Comparison of ENCODE assay signal across 24 cellular contexts in genomic region chr11:70240337-70240736, GRCh38.
"Had no signal": no experiment of that assay in that cellular context is flagged by ENCODE, and none has a peak within 500 bp of the region (broad histone marks: within the 10 kb centered on the region; RNA-seq: fewer than 3 reads in every experiment).

No MANE protein-coding gene starts in this region.

- H3K27me3 ChIP-seq: brain microvascular endothelial cell, pancreas, testis had no signal

- H3K27ac Mint-ChIP-seq: activated CD4-positive, alpha-beta memory T cell treated with anti-CD3 and anti-CD28 coated beads, Interleukin-2, amount 10 ng/mL, durations not matched to agents 7 days and 5 days; activated naive CD8-positive, alpha-beta T cell treated with anti-CD3 and anti-CD28 coated beads, Interleukin-2, amount 10 ng/mL, durations not matched to agents 7 days and 5 days; activated T-cell treated with anti-CD3 and anti-CD28 coated beads, Interleukin-2, amount 50 U/mL, for 24 hours; activated T-helper 2 cell treated with anti-CD3 and anti-CD28 coated beads, Interferon-gamma antibody, Interleukin-2, Interleukin-4, amounts not matched to agents 10 μg/mL and 5 μg/mL and 100 μg/mL, durations not matched to agents 14 hours and 24 hours and 36 hours; memory B cell; naive thymus-derived CD4-positive, alpha-beta T cell; stimulated activated effector memory CD8-positive, alpha-beta T cell treated with anti-CD3 and anti-CD28 coated beads, Interleukin-12 subunit alpha, Interleukin-12 subunit beta, amount 100 ng/mL, for 72 hours; type B pancreatic cell had no signal

- H3K9me3 Mint-ChIP-seq: activated CD4-positive, alpha-beta memory T cell treated with anti-CD3 and anti-CD28 coated beads, Interleukin-2, amount 10 ng/mL, durations not matched to agents 7 days and 5 days; activated naive CD8-positive, alpha-beta T cell treated with anti-CD3 and anti-CD28 coated beads, Interleukin-2, amount 10 ng/mL, durations not matched to agents 7 days and 5 days; activated T-cell treated with anti-CD3 and anti-CD28 coated beads, Interleukin-2, amount 50 U/mL, for 24 hours; activated T-helper 2 cell treated with anti-CD3 and anti-CD28 coated beads, Interferon-gamma antibody, Interleukin-2, Interleukin-4, amounts not matched to agents 10 μg/mL and 5 μg/mL and 100 μg/mL, durations not matched to agents 14 hours and 24 hours and 36 hours; naive thymus-derived CD4-positive, alpha-beta T cell; stimulated activated effector memory CD8-positive, alpha-beta T cell treated with anti-CD3 and anti-CD28 coated beads, Interleukin-12 subunit alpha, Interleukin-12 subunit beta, amount 100 ng/mL, for 72 hours; type B pancreatic cell had no signal

- H3K36me3 Mint-ChIP-seq: activated naive CD8-positive, alpha-beta T cell treated with anti-CD3 and anti-CD28 coated beads, Interleukin-2, amount 10 ng/mL, durations not matched to agents 7 days and 5 days; memory B cell; stimulated activated effector memory CD8-positive, alpha-beta T cell treated with anti-CD3 and anti-CD28 coated beads, Interleukin-12 subunit alpha, Interleukin-12 subunit beta, amount 100 ng/mL, for 72 hours; type B pancreatic cell had no signal

- DNase-seq: activated CD4-positive, alpha-beta memory T cell treated with anti-CD3 and anti-CD28 coated beads, Interleukin-2, amount 10 ng/mL, durations not matched to agents 7 days and 5 days; activated CD4-positive, alpha-beta T cell treated with anti-CD3 and anti-CD28 coated beads for 48 hours; activated CD4-positive, CD25-positive, alpha-beta regulatory T cell; activated naive CD4-positive, alpha-beta T cell treated with Interleukin-2 at 50 U/mL for 16 hours; activated naive CD8-positive, alpha-beta T cell treated with anti-CD3 and anti-CD28 coated beads, Interleukin-2, amount 10 ng/mL, durations not matched to agents 7 days and 5 days; activated T-cell treated with anti-CD3 and anti-CD28 coated beads, Interleukin-2, amount 50 U/mL, for 24 hours; brain microvascular endothelial cell; head of caudate nucleus; left ventricle myocardium inferior; mucosa of descending colon; naive thymus-derived CD4-positive, alpha-beta T cell; pancreas; stimulated activated CD4-positive, alpha-beta T cell treated with anti-CD3 and anti-CD28 coated beads, Interleukin-4, amount 100 ng/mL, for 24 hours; stomach; T-helper 9 cell; testis had no signal

- H3K36me3 ChIP-seq: brain microvascular endothelial cell, left ventricle myocardium inferior, pancreas, stomach had no signal

- H3K4me3 Mint-ChIP-seq: activated CD4-positive, alpha-beta memory T cell treated with anti-CD3 and anti-CD28 coated beads, Interleukin-2, amount 10 ng/mL, durations not matched to agents 7 days and 5 days; activated naive CD8-positive, alpha-beta T cell treated with anti-CD3 and anti-CD28 coated beads, Interleukin-2, amount 10 ng/mL, durations not matched to agents 7 days and 5 days; activated T-cell treated with anti-CD3 and anti-CD28 coated beads, Interleukin-2, amount 50 U/mL, for 24 hours; memory B cell; stimulated activated effector memory CD8-positive, alpha-beta T cell treated with anti-CD3 and anti-CD28 coated beads, Interleukin-12 subunit alpha, Interleukin-12 subunit beta, amount 100 ng/mL, for 72 hours; type B pancreatic cell had no signal

- H3K4me1 ChIP-seq: left ventricle myocardium inferior, pancreas, stomach, testis had no signal

- FAIRE-seq: frontal cortex, kidney, pancreas had no signal

- H3K9me3 ChIP-seq: left ventricle myocardium inferior, mucosa of descending colon, pancreas, stomach, testis had no signal

- H3K4me1 Mint-ChIP-seq: activated CD4-positive, alpha-beta memory T cell treated with anti-CD3 and anti-CD28 coated beads, Interleukin-2, amount 10 ng/mL, durations not matched to agents 7 days and 5 days; activated naive CD8-positive, alpha-beta T cell treated with anti-CD3 and anti-CD28 coated beads, Interleukin-2, amount 10 ng/mL, durations not matched to agents 7 days and 5 days; memory B cell; naive thymus-derived CD4-positive, alpha-beta T cell; stimulated activated effector memory CD8-positive, alpha-beta T cell treated with anti-CD3 and anti-CD28 coated beads, Interleukin-12 subunit alpha, Interleukin-12 subunit beta, amount 100 ng/mL, for 72 hours had no signal

- H3K4me3 ChIP-seq: coronary artery, left ventricle myocardium inferior, mucosa of descending colon, pancreas, stomach, testis had no signal

- H3K27ac ChIP-seq: brain microvascular endothelial cell, coronary artery, left ventricle myocardium inferior, pancreas, stomach, testis had no signal

- ATAC-seq: mucosa of descending colon; naive thymus-derived CD4-positive, alpha-beta T cell; pancreas; sciatic nerve; stimulated activated effector memory CD8-positive, alpha-beta T cell treated with anti-CD3 and anti-CD28 coated beads, Interleukin-12 subunit alpha, Interleukin-12 subunit beta, amount 100 ng/mL, for 72 hours had no signal
